ENCODE assay signal across 8 cellular contexts in the genomic region with DNA sequence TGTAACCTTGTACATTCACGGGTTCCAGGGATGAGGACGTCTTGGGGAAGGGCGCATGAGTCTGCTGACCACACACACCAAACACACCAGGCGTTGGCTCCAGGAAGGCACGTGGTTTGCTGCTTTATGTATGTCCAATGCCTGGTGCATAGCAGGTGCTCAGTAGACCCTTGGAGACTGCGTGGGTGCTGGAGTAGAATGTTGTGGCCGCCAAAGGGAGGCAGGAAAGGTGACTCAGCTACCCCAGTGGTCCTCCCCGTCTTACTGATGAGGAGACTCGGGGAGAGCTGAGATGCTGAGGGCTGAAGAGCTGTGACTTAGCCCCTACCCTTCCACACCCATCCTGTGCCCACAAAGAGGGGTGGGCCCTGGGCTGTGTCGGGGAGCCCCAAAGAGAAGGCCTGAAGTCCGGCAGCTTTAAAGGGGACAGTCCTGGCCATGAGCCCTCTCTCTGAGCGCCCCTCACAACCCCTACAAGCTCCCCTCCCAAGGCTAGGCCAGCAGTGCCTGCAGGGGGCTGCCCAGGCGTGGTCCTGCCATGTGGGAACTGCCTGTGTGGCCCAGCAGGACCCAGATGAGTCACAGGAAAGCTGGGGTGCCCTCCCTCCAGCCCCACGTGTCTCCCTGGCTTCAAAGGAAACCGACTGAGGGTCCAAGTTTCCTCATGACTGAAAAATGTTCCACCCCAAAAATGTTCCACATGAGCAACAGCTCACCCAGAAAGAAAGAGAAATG. TPM values are rescaled to one million over a fixed set of nuclear protein-coding genes. Genes with fewer than 3 reads are reported as not detected.
DNase-seq lines count a peak whose midpoint lies in the region; ATAC-seq, FAIRE-seq and TF ChIP-seq lines count a peak whose summit lies in the region.

No MANE protein-coding gene starts in this region.

- intact Hi-C loops in GM12878 (cut with micrococcal nuclease; ENCODE audit: unreplicated experiment): no loop called here

- H3K9me3 ChIP-seq in BLaER1: no peaks in the 10 kb centered on the region
- no peaks in the 10 kb centered on the region; the same call in 1 of the 2 replicates for H3K9me3 ChIP-seq in SJCRH30 (replicated peaks)
- peaks cover 6% of the 10 kb centered on the region; the same call in 2 of the 3 replicates for H3K9me3 ChIP-seq in GM12878 (replicated peaks; ENCODE audit: control insufficient read depth, insufficient read depth, low read length)
- H3K9me3 ChIP-seq in skeletal muscle satellite cell (replicated peaks; ENCODE audit: low read length): no peaks in the 10 kb centered on the region

- TF ChIP-seq CTCF in GM12878 (IDR thresholded peaks at IDR 0.05 in 2 of 3, conservative IDR thresholded peaks at IDR 0.05 in 1 of 3; ENCODE audit: control insufficient read depth in 2 of 3, extremely low read depth in 1 of 3, insufficient read depth in 1 of 3, low read depth in 3 of 3, low read length in 3 of 3): no peak

- no peaks in the 10 kb centered on the region for H3K79me2 ChIP-seq in GM12878 (ENCODE audit: control insufficient read depth, insufficient read depth, low read length)

- H2AFZ ChIP-seq in GM12878 (ENCODE audit: control insufficient read depth, low read depth, low read length): no peak overlapping the region

- TF ChIP-seq RAD21 in GM12878 (IDR thresholded peaks at IDR 0.05; ENCODE audit: insufficient read depth, low read depth, low read length): no peak

- H3K4me3 ChIP-seq in BLaER1: no peak overlapping the region
- no peak overlapping the region for H3K4me3 ChIP-seq in SJCRH30
- no peak overlapping the region for H3K4me3 ChIP-seq in GM12878
- H3K4me3 ChIP-seq in skeletal muscle satellite cell (ENCODE audit: low read length): no peak overlapping the region

- no peak overlapping the region; the same call in 1 of the 2 replicates for H3K9ac ChIP-seq in BLaER1
- H3K9ac ChIP-seq in GM12878 (ENCODE audit: control insufficient read depth, insufficient read depth, low read length): no peak overlapping the region
- H3K9ac ChIP-seq in skeletal muscle satellite cell (ENCODE audit: low read depth, low read length): no peak overlapping the region

- BruUV-seq in GM12878 (replicated peaks; lab: Mats Ljungman, UMichigan): no TSS peak

- H3K36me3 ChIP-seq in BLaER1: no peaks in the 10 kb centered on the region
- H3K36me3 ChIP-seq in SJCRH30: no peaks in the 10 kb centered on the region
- H3K36me3 ChIP-seq in GM12878 (ENCODE audit: control insufficient read depth in 2 of 2, insufficient read depth in 2 of 2, low read length in 1 of 2): no peaks in the 10 kb centered on the region
- H3K36me3 ChIP-seq in skeletal muscle satellite cell (ENCODE audit: insufficient read depth, low read length): no peaks in the 10 kb centered on the region

- SMC1A ChIA-PET in GM12878 (lab: Charles Lee; ENCODE audit: uncharacterized antibody, unreplicated experiment): interaction anchor here (0.7 to 1.2 kb wide), 2 partner anchors 13 to 146 kb away, joined by 3 to 4 read pairs; no protein-coding TSS in a partner anchor

- 15% methylated on average over 15 of the region's 15 CpGs for WGBS in GM12878 (ENCODE audit: insufficient coverage, insufficient replicate concordance, low lambda C conversion rate, missing lambda C conversion rate)

- POLR2A ChIA-PET in GM12878 (lab: Charles Lee): no interaction called here

- in situ Hi-C loops in GM12878 (cut with MboI): no loop called here

- H3K4me1 ChIP-seq in BLaER1 (peaks cover 67% of the 10 kb centered on the region), SJCRH30 (peaks cover 37% of the 10 kb centered on the region), GM12878 (ENCODE audit: control insufficient read depth, insufficient read depth, low read length) (peaks cover 21% of the 10 kb centered on the region), skeletal muscle satellite cell (ENCODE audit: control insufficient read depth, insufficient read depth, low read length) (peaks cover 31% of the 10 kb centered on the region)

- peak; percentile 64 for ATAC-seq in GM12878
- ATAC-seq in HG03135 (IDR thresholded peaks at IDR 0.05; ENCODE audit: unreplicated experiment): no peak
- ATAC-seq in HG02981 (IDR thresholded peaks at IDR 0.05; ENCODE audit: unreplicated experiment): no peak

- RAD21 ChIA-PET in GM12878 (lab: Charles Lee; ENCODE audit: unreplicated experiment): interaction anchor here (0.8 kb wide), 1 partner anchor 12 kb away, joined by 3 read pairs; no protein-coding TSS in a partner anchor

- H3K27ac ChIP-seq in BLaER1 (peak overlapping the region; percentile 72), SJCRH30 (peak overlapping the region; percentile 53), GM12878 (ENCODE audit: control insufficient read depth, insufficient read depth) (no peak overlapping the region)

- TF ChIP-seq POLR2A in GM12878 (IDR thresholded peaks at IDR 0.05; ENCODE audit: low read depth, low read length): no peak

- H3K27me3 ChIP-seq in BLaER1 (no peaks in the 10 kb centered on the region), SJCRH30 (no peaks in the 10 kb centered on the region), GM12878 (replicated peaks in 1 of 2; ENCODE audit: control insufficient read depth in 2 of 2, insufficient read depth in 2 of 2, low read length in 1 of 2) (no peaks in the 10 kb centered on the region; a peak in 1 of 4 replicates), skeletal muscle satellite cell (ENCODE audit: control insufficient read depth, insufficient read depth, low read length) (peaks cover 3% of the 10 kb centered on the region)

- peak; percentile 71 to 76 for DNase-seq in SJCRH30
- DNase-seq in GM12878 (ENCODE audit: low read depth, low spot score): no peak
- DNase-seq in NCI-H1436 treated with DMSO at 0.1 percent for 48 hours (lab: John Stamatoyannopoulos, UW): no peak
- DNase-seq in NCI-H187 treated with DMSO at 0.1 percent for 48 hours (lab: John Stamatoyannopoulos, UW): no peak

- CTCF ChIA-PET in GM12878 (lab: Yijun Ruan, JAX): interaction anchor here (0.9 to 2.7 kb wide), 2 partner anchors 13 to 16 kb away, joined by 3 to 11 read pairs; no protein-coding TSS in a partner anchor

- no peak for TF ChIP-seq EP300 in GM12878 (IDR thresholded peaks at IDR 0.05; ENCODE audit: borderline replicate concordance in 1 of 2, control insufficient read depth in 1 of 2, low read depth in 2 of 2, low read length in 2 of 2)

- FAIRE-seq in GM12878 (lab: Jason Lieb, UNC): no peak

- no peaks in the 10 kb centered on the region for H4K20me1 ChIP-seq in BLaER1
- no peaks in the 10 kb centered on the region for H4K20me1 ChIP-seq in GM12878 (ENCODE audit: control insufficient read depth, insufficient read depth)

- peak overlapping the region; percentile 75 for H3K4me2 ChIP-seq in BLaER1
- no peak overlapping the region for H3K4me2 ChIP-seq in GM12878 (ENCODE audit: control insufficient read depth, insufficient read depth)
- peak overlapping the region; percentile 11 for H3K4me2 ChIP-seq in skeletal muscle satellite cell (ENCODE audit: low read length)

TF ChIP-seq in GM12878, 131 proteins besides CTCF, POLR2A, EP300 and RAD21 (continues in another document):
- TF ChIP-seq, protein P1, sequence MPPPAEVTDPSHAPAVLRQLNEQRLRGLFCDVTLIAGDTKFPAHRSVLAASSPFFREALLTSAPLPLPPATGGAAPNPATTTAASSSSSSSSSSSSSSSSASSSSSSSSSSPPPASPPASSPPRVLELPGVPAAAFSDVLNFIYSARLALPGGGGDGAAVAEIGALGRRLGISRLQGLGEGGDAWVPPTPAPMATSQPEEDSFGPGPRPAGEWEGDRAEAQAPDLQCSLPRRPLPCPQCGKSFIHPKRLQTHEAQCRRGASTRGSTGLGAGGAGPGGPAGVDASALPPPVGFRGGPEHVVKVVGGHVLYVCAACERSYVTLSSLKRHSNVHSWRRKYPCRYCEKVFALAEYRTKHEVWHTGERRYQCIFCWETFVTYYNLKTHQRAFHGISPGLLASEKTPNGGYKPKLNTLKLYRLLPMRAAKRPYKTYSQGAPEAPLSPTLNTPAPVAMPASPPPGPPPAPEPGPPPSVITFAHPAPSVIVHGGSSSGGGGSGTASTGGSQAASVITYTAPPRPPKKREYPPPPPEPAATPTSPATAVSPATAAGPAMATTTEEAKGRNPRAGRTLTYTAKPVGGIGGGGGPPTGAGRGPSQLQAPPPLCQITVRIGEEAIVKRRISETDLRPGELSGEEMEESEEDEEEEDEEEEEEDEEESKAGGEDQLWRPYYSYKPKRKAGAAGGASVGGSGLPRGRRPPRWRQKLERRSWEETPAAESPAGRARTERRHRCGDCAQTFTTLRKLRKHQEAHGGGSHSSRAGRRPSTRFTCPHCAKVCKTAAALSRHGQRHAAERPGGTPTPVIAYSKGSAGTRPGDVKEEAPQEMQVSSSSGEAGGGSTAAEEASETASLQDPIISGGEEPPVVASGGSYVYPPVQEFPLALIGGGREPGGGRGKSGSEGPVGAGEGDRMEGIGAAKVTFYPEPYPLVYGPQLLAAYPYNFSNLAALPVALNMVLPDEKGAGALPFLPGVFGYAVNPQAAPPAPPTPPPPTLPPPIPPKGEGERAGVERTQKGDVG (CRISPR knock-in tag; IDR thresholded peaks at IDR 0.05): no peak
- no peak for TF ChIP-seq CHD1 (IDR thresholded peaks at IDR 0.05; ENCODE audit: low read depth, low read length)
- TF ChIP-seq HDAC2 (IDR thresholded peaks at IDR 0.05): no peak

RNA-seq across cellular contexts. Expression of a gene that starts 28.0 kb away (rescaled TPM):
- 0.28 and 0.56 TPM in 2 replicates for total RNA-seq in SJCRH30 (2014; rRNA removed; shearing (Covaris generic))
- not detected in 2 replicates for total RNA-seq in GM12878 (2013; cell fraction: nucleolus; rRNA removed)
- total RNA-seq in GM12878 (2014; rRNA removed) (not detected in 2 replicates), GM12878 (2014; rRNA removed; fragmentation: Illumina TruSeq; extraction: Trizol) (not detected in 2 replicates), GM12878 (2021) (0.10 and 0.13 TPM in 2 replicates)
- not detected for polyA plus RNA-seq in GM12878 (2011; ENCODE audit: low read depth)
- polyA plus RNA-seq in GM12878 (2011; rRNA removed) (not detected in 2 replicates), GM12878 (2014; fragmentation: Illumina TruSeq; extraction: Trizol) (not detected in 2 replicates), GM12878 (2014; fragmentation: Nextera tagmentation; extraction: Ambion mirVana) (not detected), GM12878 (2014; rRNA removed) (not detected in 2 replicates), GM12878 (2016; fragmentation: Nextera tagmentation; extraction: Ambion mirVana) (not detected)
- not detected in 2 replicates for polyA plus RNA-seq in GM12878 (2011; cell fraction: cytosol; rRNA removed)
- not detected in 2 replicates for polyA plus RNA-seq in GM12878 (2011; cell fraction: nucleus; rRNA removed)
- not detected in 2 replicates for polyA plus RNA-seq in GM12878 (2012)
- not detected in 2 replicates for polyA minus RNA-seq in GM12878 (2011; rRNA and poly(A)+ RNA removed)
- polyA minus RNA-seq in GM12878 (2011; cell fraction: cytosol; rRNA and poly(A)+ RNA removed): not detected in 2 replicates
- not detected in 2 replicates for polyA minus RNA-seq in GM12878 (2011; cell fraction: nucleus; rRNA and poly(A)+ RNA removed)
- 1.8 and 7.4 TPM in 2 replicates for total RNA-seq in skeletal muscle satellite cell (2012; rRNA removed)

Comparison
In these comparisons a context has a peak if more than half of its experiments do, and no peak if none do; other contexts are left out.
1. DNase-seq: peak in SJCRH30 (2 of 2); none in GM12878 (single experiment), NCI-H1436 treated with DMSO at 0.1 percent for 48 hours (single experiment) and NCI-H187 treated with DMSO at 0.1 percent for 48 hours (single experiment).